11 cellular contexts compared by ENCODE assay signal in the genomic region with DNA sequence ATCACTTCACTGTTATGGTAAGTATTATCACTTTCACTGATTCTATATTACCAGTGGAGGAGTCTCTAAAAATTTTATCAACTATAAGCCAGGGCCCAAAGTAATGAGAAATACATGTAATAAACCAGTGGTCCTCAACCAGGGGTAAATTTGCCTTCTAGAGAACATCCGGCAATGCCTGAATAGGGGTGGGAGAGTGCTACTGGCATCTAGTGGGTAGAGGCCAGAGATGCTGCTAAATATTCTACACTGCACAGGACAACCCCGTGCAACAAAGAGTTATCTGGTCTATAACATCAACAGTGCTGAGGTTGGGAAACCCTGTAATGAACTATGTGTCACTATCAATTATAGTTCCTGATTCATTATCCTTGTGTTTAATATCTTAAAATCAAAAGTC. TPM values are rescaled to one million over a fixed set of nuclear protein-coding genes. Genes with fewer than 3 reads are reported as not detected.
A peak's percentile ranks its signal among the peaks of the same experiment; 100 is the strongest.
DNase-seq lines count a peak whose midpoint lies in the region; ATAC-seq and TF ChIP-seq lines count a peak whose summit lies in the region.
"Had no signal": no experiment of that assay in that cellular context is flagged by ENCODE, and none has a peak within 500 bp of the region (broad histone marks: within the 10 kb centered on the region; RNA-seq: fewer than 3 reads in every experiment).

No MANE protein-coding gene starts in this region.

- H3K36me3 ChIP-seq in Panc1 (ENCODE audit: control insufficient read depth, insufficient read depth, low read length): no peaks in the 10 kb centered on the region
- H3K36me3 ChIP-seq in endocrine pancreas (ENCODE audit: control insufficient read depth, insufficient read depth, low read length): no peaks in the 10 kb centered on the region

- TF ChIP-seq CTCF in GM12864 (IDR thresholded peaks at IDR 0.05; ENCODE audit: low read depth, low read length, missing control alignments): peak; percentile 48
- peak; percentile 43 for TF ChIP-seq CTCF in Panc1 (IDR thresholded peaks at IDR 0.05)

- H3K4me3 ChIP-seq in GM12864 (ENCODE audit: low read depth, low read length) (peak overlapping the region; percentile 80; the same call in 1 of the 2 replicates), Panc1 (ENCODE audit: low read depth in 2 of 2, low read length in 2 of 2) (no peak overlapping the region), endocrine pancreas (ENCODE audit: control insufficient read depth, insufficient read depth, low read length) (peak overlapping the region; percentile 76)

- no peak for ATAC-seq in Panc1
- ATAC-seq in HG03039 (IDR thresholded peaks at IDR 0.05; ENCODE audit: unreplicated experiment): no peak
- no peak for ATAC-seq in HG03025 (IDR thresholded peaks at IDR 0.05; ENCODE audit: low FRiP score, unreplicated experiment)
- ATAC-seq: sciatic nerve had no signal

- intact Hi-C loops in Panc1 (cut with micrococcal nuclease; ENCODE audit: unreplicated experiment): no loop called here

- H3K27ac ChIP-seq in Panc1 (ENCODE audit: low read length): no peak overlapping the region

- no TSS peak for BruUV-seq in Panc1 (replicated peaks; lab: Mats Ljungman, UMichigan)

- H3K9me3 ChIP-seq in Panc1 (ENCODE audit: control insufficient read depth, insufficient read depth, low read depth, low read length) (no peaks in the 10 kb centered on the region), endocrine pancreas (ENCODE audit: control insufficient read depth, low read length) (no peaks in the 10 kb centered on the region)

- in situ Hi-C loops in Panc1 (cut with HindIII; ENCODE audit: low pct_unique_long_range_greater_than_20kb, low sequenced_read_pairs): no loop called here

- CTCF ChIA-PET in Panc1 (lab: Charles Lee): interaction anchor here (0.6 kb wide), 1 partner anchor 55 kb away, joined by 4 read pairs; no protein-coding TSS in a partner anchor

- H3K27me3 ChIP-seq in Panc1 (ENCODE audit: control insufficient read depth, insufficient read depth, low read length) (no peaks in the 10 kb centered on the region), endocrine pancreas (ENCODE audit: control insufficient read depth, insufficient read depth, low read length) (no peaks in the 10 kb centered on the region)

- POLR2A ChIA-PET in Panc1 (lab: Charles Lee): no interaction called here

- peak; percentile 44 for DNase-seq in Ammon's horn (ENCODE audit: low spot score)
- no peak for DNase-seq in GM12864 (ENCODE audit: low read depth)
- no peak for DNase-seq in Panc1 (ENCODE audit: low read depth, low spot score)
- DNase-seq in iPS-NIHi7 (ENCODE audit: extremely low spot score): no peak
- no peak for DNase-seq in pons (ENCODE audit: low spot score)
- DNase-seq: DMS53, kidney glomerular epithelial cell had no signal

- peak overlapping the region; percentile 23 for H3K9ac ChIP-seq in endocrine pancreas (ENCODE audit: control insufficient read depth, insufficient read depth, low read length)

- peaks cover 25% of the 10 kb centered on the region for H3K4me1 ChIP-seq in Panc1 (ENCODE audit: control insufficient read depth, insufficient read depth, low read length)
- H3K4me1 ChIP-seq in endocrine pancreas (ENCODE audit: control insufficient read depth, insufficient read depth, low read length): peaks cover 20% of the 10 kb centered on the region

RNA-seq across cellular contexts. Expression of gene LYSMD2, which starts 2.2 kb away (rescaled TPM):
- total RNA-seq in Panc1 (2021; ENCODE audit: unreplicated experiment): 17.2 TPM
- polyA plus RNA-seq in Panc1 (2012; ENCODE audit: insufficient read length): 9.5 TPM

RNA-seq across cellular contexts. Expression of gene TMOD2, which starts 16.2 kb away (rescaled TPM):
- 1.7 TPM for total RNA-seq in Panc1 (2021; ENCODE audit: unreplicated experiment)
- polyA plus RNA-seq in Panc1 (2012; ENCODE audit: insufficient read length): 0.97 TPM

RNA-seq across cellular contexts. Expression of gene SCG3, which starts 53.9 kb away (rescaled TPM):
- total RNA-seq in Panc1 (2021; ENCODE audit: unreplicated experiment): 0.62 TPM
- polyA plus RNA-seq in Panc1 (2012; ENCODE audit: insufficient read length): 0.38 TPM

Comparison
In these comparisons a context has a peak if more than half of its experiments do, and no peak if none do; other contexts are left out.
1. H3K4me3 ChIP-seq: peak in GM12864 (single experiment) and endocrine pancreas (single experiment); none in Panc1 (0 of 2).